Comparison of ENCODE assay signal across 18 cellular contexts in genomic region chr12:17215754-17216153, GRCh38.
DNase-seq lines count a peak whose midpoint lies in the region; ATAC-seq and TF ChIP-seq lines count a peak whose summit lies in the region.
"Had no signal": no experiment of that assay in that cellular context is flagged by ENCODE, and none has a peak within 500 bp of the region (broad histone marks: within the 10 kb centered on the region; RNA-seq: fewer than 3 reads in every experiment).

No MANE protein-coding gene starts in this region.

- no peaks in the 10 kb centered on the region for H3K9me3 Mint-ChIP-seq in WTC11

- peak overlapping the region; percentile 39 for H3K4me2 ChIP-seq in skeletal muscle satellite cell (ENCODE audit: low read length)

- no peaks in the 10 kb centered on the region for H3K36me3 ChIP-seq in skeletal muscle satellite cell (ENCODE audit: insufficient read depth, low read length)
- H3K36me3 ChIP-seq: thoracic aorta had no signal

- no peaks in the 10 kb centered on the region for H3K27me3 Mint-ChIP-seq in WTC11 (ENCODE audit: low read depth)
- H3K27me3 Mint-ChIP-seq: activated naive CD4-positive, alpha-beta T cell treated with anti-CD3 and anti-CD28 coated beads, Interleukin-2, amount 50 U/mL, for 24 hours; brain; CD4-positive, alpha-beta T cell had no signal

- POLR2A ChIA-PET in WTC11 (lab: Charles Lee) = no interaction called here

- H3K4me3 ChIP-seq in skeletal muscle satellite cell (ENCODE audit: low read length) = no peak overlapping the region
- H3K4me3 ChIP-seq: thoracic aorta had no signal

- H3K9ac ChIP-seq in skeletal muscle satellite cell (ENCODE audit: low read depth, low read length) = no peak overlapping the region

- no peaks in the 10 kb centered on the region for H3K4me1 ChIP-seq in skeletal muscle satellite cell (ENCODE audit: control insufficient read depth, insufficient read depth, low read length)

- H3K4me1 Mint-ChIP-seq in WTC11 = no peaks in the 10 kb centered on the region
- H3K4me1 Mint-ChIP-seq: activated naive CD4-positive, alpha-beta T cell treated with anti-CD3 and anti-CD28 coated beads, Interleukin-2, amount 50 U/mL, for 24 hours had no signal

- H3K27ac Mint-ChIP-seq in WTC11 = no peak overlapping the region
- H3K27ac Mint-ChIP-seq: activated naive CD4-positive, alpha-beta T cell treated with anti-CD3 and anti-CD28 coated beads, Interleukin-2, amount 50 U/mL, for 24 hours; CD4-positive, alpha-beta T cell had no signal

- H3K27me3 ChIP-seq in skeletal muscle satellite cell (ENCODE audit: control insufficient read depth, insufficient read depth, low read length) = no peaks in the 10 kb centered on the region

- no peak for TF ChIP-seq CTCF in WTC11 (IDR thresholded peaks at IDR 0.05)

- DNase-seq in DMS53 (lab: John Stamatoyannopoulos, UW) = peak; percentile 31
- DNase-seq in DMS53 treated with DMSO at 0.1 percent for 48 hours (lab: John Stamatoyannopoulos, UW; ENCODE audit: unreplicated experiment) = no peak
- DNase-seq in MV-4-11 (lab: John Stamatoyannopoulos, UW) = peak; percentile 43
- DNase-seq in WTC11 (ENCODE audit: low spot score) = no peak
- DNase-seq in NCI-H128 (lab: John Stamatoyannopoulos, UW; ENCODE audit: unreplicated experiment) = no peak
- DNase-seq in SIG-M5 treated with dmso at 0.1 percent for 504 hours (lab: John Stamatoyannopoulos, UW; ENCODE audit: unreplicated experiment) = no peak
- no peak for DNase-seq in occipital lobe (lab: John Stamatoyannopoulos, UW)
- DNase-seq: activated CD8-positive, alpha-beta memory T cell treated with anti-CD3 and anti-CD28 coated beads, Interleukin-2, amount 50 U/mL, for 48 hours; CD4-positive, alpha-beta T cell; NCI-H1436 treated with DMSO at 0.1 percent for 48 hours; NCI-H510A treated with DMSO at 0.1 percent for 48 hours; stimulated activated CD4-positive, alpha-beta T cell treated with anti-CD3 and anti-CD28 coated beads, Interleukin-2, amount 100 ng/mL, for 48 hours; stimulated activated CD8-positive, alpha-beta memory T cell treated with anti-CD3 and anti-CD28 coated beads, Interleukin-4, amount 100 ng/mL, for 48 hours; T-helper 2 cell had no signal

- CTCF ChIA-PET in WTC11 (lab: Charles Lee) = interaction anchor here (1.1 to 1.4 kb wide), 2 partner anchors 11 to 776 kb away, joined by 3 read pairs; no protein-coding TSS in a partner anchor

- no peaks in the 10 kb centered on the region for H3K36me3 Mint-ChIP-seq in WTC11
- H3K36me3 Mint-ChIP-seq: activated naive CD4-positive, alpha-beta T cell treated with anti-CD3 and anti-CD28 coated beads, Interleukin-2, amount 50 U/mL, for 24 hours; brain had no signal

- ATAC-seq in WTC11 = peak; percentile 81

- no peaks in the 10 kb centered on the region for H3K9me3 ChIP-seq in skeletal muscle satellite cell (replicated peaks; ENCODE audit: low read length)
- H3K9me3 ChIP-seq: thoracic aorta had no signal

- no peak overlapping the region for H3K4me3 Mint-ChIP-seq in WTC11
- H3K4me3 Mint-ChIP-seq: activated naive CD4-positive, alpha-beta T cell treated with anti-CD3 and anti-CD28 coated beads, Interleukin-2, amount 50 U/mL, for 24 hours; CD4-positive, alpha-beta T cell had no signal

TF ChIP-seq in WTC11, 78 proteins besides CTCF, POLR2A, EP300 and RAD21 (continues in another document):
- TF ChIP-seq ZBTB21 (CRISPR knock-in tag; IDR thresholded peaks at IDR 0.05; ENCODE audit: borderline replicate concordance) (no peak), ATF1 (CRISPR knock-in tag; IDR thresholded peaks at IDR 0.05) (no peak), NFE2L1 (CRISPR knock-in tag; IDR thresholded peaks at IDR 0.05) (no peak), ATF6 (CRISPR knock-in tag; IDR thresholded peaks at IDR 0.05) (no peak), CDX4 (CRISPR knock-in tag; IDR thresholded peaks at IDR 0.05; ENCODE audit: borderline replicate concordance) (no peak), ZNF138 (CRISPR knock-in tag; conservative IDR thresholded peaks at IDR 0.05) (no peak), ZNF263 (CRISPR knock-in tag; IDR thresholded peaks at IDR 0.05; ENCODE audit: low read depth) (no peak), E2F4 (CRISPR knock-in tag; IDR thresholded peaks at IDR 0.05; ENCODE audit: borderline replicate concordance, low read depth) (no peak), NFYB (CRISPR knock-in tag; conservative IDR thresholded peaks at IDR 0.05; ENCODE audit: low read depth) (no peak), ATF2 (CRISPR knock-in tag; IDR thresholded peaks at IDR 0.05; ENCODE audit: borderline replicate concordance, low read depth) (no peak), PRRX2 (CRISPR knock-in tag; IDR thresholded peaks at IDR 0.05) (no peak), ZNF532 (CRISPR knock-in tag; IDR thresholded peaks at IDR 0.05; ENCODE audit: borderline replicate concordance) (no peak)

Comparison
In these comparisons a context has a peak if more than half of its experiments do, and no peak if none do; other contexts are left out.
1. DNase-seq: peak in DMS53 (single experiment) and MV-4-11 (single experiment); none in DMS53 treated with DMSO at 0.1 percent for 48 hours (single experiment), WTC11 (single experiment), NCI-H128 (single experiment), SIG-M5 treated with dmso at 0.1 percent for 504 hours (single experiment) and occipital lobe (single experiment).